ENCODE assay signal across 8 cellular contexts in genomic region chr20:62937353-62938104, GRCh38. TPM values are rescaled to one million over a fixed set of nuclear protein-coding genes. Genes with fewer than 3 reads are reported as not detected.
DNase-seq lines count a peak whose midpoint lies in the region; ATAC-seq, FAIRE-seq and TF ChIP-seq lines count a peak whose summit lies in the region.

No MANE protein-coding gene starts in this region.

- peak overlapping the region; percentile 86 for H3K4me2 ChIP-seq in astrocyte (ENCODE audit: low read length)
- peak overlapping the region; percentile 81 for H3K4me2 ChIP-seq in hepatocyte

- peak overlapping the region; percentile 80 for H3K4me3 ChIP-seq in astrocyte (ENCODE audit: insufficient read depth, low read depth, low read length)
- peak overlapping the region; percentile 59 for H3K4me3 ChIP-seq in hepatocyte
- peak overlapping the region; percentile 71 for H3K4me3 ChIP-seq in aorta (ENCODE audit: low read length in 2 of 2)

- H3K4me1 Mint-ChIP-seq in astrocyte (ENCODE audit: low read depth, unreplicated experiment) = peaks cover 17% of the 10 kb centered on the region

- H3K36me3 ChIP-seq in astrocyte (ENCODE audit: insufficient read depth, low read length) = peaks cover 6% of the 10 kb centered on the region
- H3K36me3 ChIP-seq in hepatocyte (replicated peaks; ENCODE audit: insufficient read depth, low read depth) = no peaks in the 10 kb centered on the region
- peaks cover 0 to 2% of the 10 kb centered on the region in 2 donors for H3K36me3 ChIP-seq in aorta (ENCODE audit: control insufficient read depth in 1 of 2, insufficient read depth in 2 of 2, low read length in 1 of 2)

- TF ChIP-seq CTCF in astrocyte (IDR thresholded peaks at IDR 0.05; ENCODE audit: insufficient read depth, low read depth, low read length) (no peak), hepatocyte (IDR thresholded peaks at IDR 0.05; ENCODE audit: poor library complexity) (no peak)

- H2AFZ ChIP-seq in astrocyte (ENCODE audit: low read depth, low read length) = peak overlapping the region; percentile 94
- peak overlapping the region; percentile 34 for H2AFZ ChIP-seq in hepatocyte

- H3K4me3 Mint-ChIP-seq in astrocyte (ENCODE audit: unreplicated experiment) = no peak overlapping the region

- ATAC-seq in GM18511 (IDR thresholded peaks at IDR 0.05; ENCODE audit: unreplicated experiment) = peak; percentile 87
- peak; percentile 86 for ATAC-seq in HG02981 (IDR thresholded peaks at IDR 0.05; ENCODE audit: unreplicated experiment)
- peak; percentile 98 for ATAC-seq in aorta (ENCODE audit: low FRiP score)

- H3K36me3 Mint-ChIP-seq in astrocyte (ENCODE audit: low read depth, unreplicated experiment) = peaks cover 3% of the 10 kb centered on the region

- H3K27me3 ChIP-seq in astrocyte (ENCODE audit: insufficient read depth, low read length) (no peaks in the 10 kb centered on the region), hepatocyte (no peaks in the 10 kb centered on the region), aorta (ENCODE audit: control insufficient read depth in 1 of 2, insufficient read depth in 2 of 2, low read length in 1 of 2) (no peaks in the 10 kb centered on the region)

- H3K4me1 ChIP-seq in astrocyte (ENCODE audit: insufficient read depth, low read length) = peaks cover 13% of the 10 kb centered on the region
- peaks cover 20% of the 10 kb centered on the region for H3K4me1 ChIP-seq in hepatocyte (ENCODE audit: insufficient read depth)
- peaks cover 1 to 5% of the 10 kb centered on the region in 2 donors for H3K4me1 ChIP-seq in aorta (ENCODE audit: control insufficient read depth in 1 of 2, insufficient read depth in 2 of 2, low read length in 2 of 2)

- no peaks in the 10 kb centered on the region for H3K9me2 ChIP-seq in hepatocyte (replicated peaks; ENCODE audit: insufficient read depth)

- peak overlapping the region; percentile 96 for H3K27ac Mint-ChIP-seq in astrocyte (ENCODE audit: unreplicated experiment)

- no peak for FAIRE-seq in astrocyte (lab: Jason Lieb, UNC)

- H3K9ac ChIP-seq in astrocyte (ENCODE audit: low read length) = peak overlapping the region; percentile 100

- H3K9me3 Mint-ChIP-seq in astrocyte (ENCODE audit: unreplicated experiment) = no peaks in the 10 kb centered on the region

- H3K27ac ChIP-seq in astrocyte (ENCODE audit: low read depth, low read length) (peak overlapping the region; percentile 98), hepatocyte (peak overlapping the region; percentile 95), aorta (ENCODE audit: low read depth in 1 of 2, low read length in 2 of 2) (peak overlapping the region; percentile 24 to 45)

- WGBS in hepatocyte (ENCODE audit: low lambda C conversion rate, missing lambda C conversion rate) = under 1% methylated on average over 63 of the region's 87 CpGs
- 0 to 1% methylated on average over 67 to 87 of the region's 87 CpGs for WGBS in aorta, 2 donors

- no peaks in the 10 kb centered on the region for H3K9me3 ChIP-seq in astrocyte (ENCODE audit: insufficient read depth, low read depth, low read length)
- H3K9me3 ChIP-seq in hepatocyte (ENCODE audit: low read depth) = no peaks in the 10 kb centered on the region
- H3K9me3 ChIP-seq in aorta (ENCODE audit: control insufficient read depth, low read length) = no peaks in the 10 kb centered on the region

- no peaks in the 10 kb centered on the region for H3K27me3 Mint-ChIP-seq in astrocyte (ENCODE audit: low read depth, unreplicated experiment)

- H4K20me1 ChIP-seq in astrocyte (ENCODE audit: insufficient read depth, low read length) (peaks cover 78% of the 10 kb centered on the region), hepatocyte (ENCODE audit: insufficient read depth, poor library complexity, severe bottlenecking) (peaks cover 40% of the 10 kb centered on the region)

- peak; percentile 89 for DNase-seq in NCI-H2029 (lab: John Stamatoyannopoulos, UW)
- peak; percentile 93 for DNase-seq in T-helper 22 cell (ENCODE audit: low read depth)
- peak; percentile 90 for DNase-seq in astrocyte (ENCODE audit: low read depth)
- DNase-seq in hepatocyte (ENCODE audit: low spot score) = peak; percentile 98
- DNase-seq in renal cortical epithelial cell (ENCODE audit: low read depth) = peak; percentile 86
- peak; percentile 98 to 99 for DNase-seq in aorta

- H3K79me2 ChIP-seq in astrocyte (ENCODE audit: insufficient read depth, low read length) (peaks cover 93% of the 10 kb centered on the region), hepatocyte (peaks cover 91% of the 10 kb centered on the region)

- intact Hi-C loops in aorta (cut with DNase I) = loop anchor here in 1 of 2 donors (5.0 kb wide), 1 partner anchor 35 kb away; no protein-coding TSS in a partner anchor

RNA-seq across cellular contexts. Expression of gene GID8, which starts 0.4 kb away (rescaled TPM):
- total RNA-seq in astrocyte (37.1 and 37.3 TPM in 2 replicates), hepatocyte (35.4 and 35.5 TPM in 2 replicates), renal cortical epithelial cell (37.0 and 47.5 TPM in 2 replicates), aorta (10 to 100 TPM; 22.0 to 23.7 TPM)
- polyA plus RNA-seq in hepatocyte (16.5 and 17.9 TPM in 2 replicates), aorta (10 to 100 TPM in 1 of 2 donors, 1 to 10 TPM in 1; 8.9 to 15.0 TPM)

RNA-seq across cellular contexts. Expression of gene DIDO1, which starts 11.2 kb away (rescaled TPM):
- 39.0 and 39.2 TPM in 2 replicates for total RNA-seq in astrocyte
- 31.5 and 31.6 TPM in 2 replicates for total RNA-seq in hepatocyte
- 23.7 and 26.5 TPM in 2 replicates for polyA plus RNA-seq in hepatocyte
- 25.7 and 58.1 TPM in 2 replicates for total RNA-seq in renal cortical epithelial cell
- total RNA-seq in aorta = 10 to 100 TPM; 45.8 to 64.2 TPM
- 10 to 100 TPM in 1 of 2 donors, 1 to 10 TPM in 1; 8.1 to 40.3 TPM for polyA plus RNA-seq in aorta

RNA-seq across cellular contexts. Expression of gene SLC17A9, which starts 15.0 kb away (rescaled TPM):
- 11.6 and 12.4 TPM in 2 replicates for total RNA-seq in astrocyte
- 17.3 and 26.9 TPM in 2 replicates for total RNA-seq in hepatocyte
- 83.9 and 113 TPM in 2 replicates for polyA plus RNA-seq in hepatocyte
- 0.65 and 3.3 TPM in 2 replicates for total RNA-seq in renal cortical epithelial cell
- total RNA-seq in aorta = 10 to 100 TPM; 17.8 to 18.5 TPM
- 10 to 100 TPM in 1 of 2 donors, 1 to 10 TPM in 1; 5.3 to 54.5 TPM for polyA plus RNA-seq in aorta

Comparison
In these comparisons a context has a peak if more than half of its experiments do, and no peak if none do; other contexts are left out.
1. Peak in every context shown above with its lines: DNase-seq, ATAC-seq, H3K4me3 ChIP-seq and H3K27ac ChIP-seq.
2. H3K27ac ChIP-seq: peak in every context shown above with its lines; median percentile 98 in astrocyte; 95 in hepatocyte; 34 in aorta.